Comparison of ENCODE assay signal across 8 cellular contexts in the genomic region with DNA sequence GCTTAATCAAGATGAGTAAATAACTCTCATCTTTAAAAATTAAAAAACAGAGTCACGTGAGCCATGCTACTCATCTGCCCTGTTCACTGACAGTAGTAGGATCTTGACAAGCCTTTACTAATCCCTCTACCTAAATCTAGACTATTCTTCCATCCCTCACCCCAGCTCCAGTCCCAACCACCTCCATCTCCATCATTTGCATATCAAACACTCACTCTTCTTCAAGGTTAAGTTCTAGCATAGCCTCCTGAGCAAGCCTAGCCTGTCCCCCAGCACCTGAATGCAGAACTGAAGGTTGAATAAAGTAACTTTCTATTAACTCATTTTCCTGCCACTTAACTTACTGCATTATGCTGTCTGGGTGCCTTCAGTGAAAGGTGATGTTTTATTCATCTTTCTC.
"Had no signal": no experiment of that assay in that cellular context is flagged by ENCODE, and none has a peak within 500 bp of the region (broad histone marks: within the 10 kb centered on the region; RNA-seq: fewer than 3 reads in every experiment).

No MANE protein-coding gene starts in this region.

- H3K4me3 Mint-ChIP-seq: HFFc6 had no signal

- DNase-seq: GM23248, HFFc6 had no signal

- H3K36me3 ChIP-seq: HAP-1 had no signal

- H3K4me2 ChIP-seq: KMS-11 had no signal

- H2AFZ ChIP-seq: GM23248 had no signal

- H3K27ac Mint-ChIP-seq: HFFc6, IgD-negative memory B cell had no signal

- H3K4me3 ChIP-seq: GM23248, HAP-1 had no signal

- H3K27me3 Mint-ChIP-seq: IgD-negative memory B cell had no signal

- H3K9ac ChIP-seq: GM23248, KMS-11 had no signal

- H3K27ac ChIP-seq: GM23248, HL-60, KMS-11 had no signal

- ATAC-seq: HCT116, HepG2 had no signal

- FAIRE-seq: HepG2 had no signal

- H3K9me3 ChIP-seq: HAP-1 had no signal

- H3K4me1 Mint-ChIP-seq: IgD-negative memory B cell had no signal
